In genomic region chr6:24872769-24873168, GRCh38 we compare ENCODE assay signal across 17 cellular contexts.
A peak's percentile ranks its signal among the peaks of the same experiment; 100 is the strongest.
DNase-seq lines count a peak whose midpoint lies in the region; ATAC-seq, FAIRE-seq and TF ChIP-seq lines count a peak whose summit lies in the region.
"Had no signal": no experiment of that assay in that cellular context is flagged by ENCODE, and none has a peak within 500 bp of the region (broad histone marks: within the 10 kb centered on the region; RNA-seq: fewer than 3 reads in every experiment).

No MANE protein-coding gene starts in this region.

- H3K27me3 Mint-ChIP-seq in activated T-cell treated with anti-CD3 and anti-CD28 coated beads, Interleukin-2, amount 50 U/mL, for 24 hours = no peaks in the 10 kb centered on the region
- no peaks in the 10 kb centered on the region for H3K27me3 Mint-ChIP-seq in naive thymus-derived CD8-positive, alpha-beta T cell
- H3K27me3 Mint-ChIP-seq: activated CD4-positive, alpha-beta T cell treated with anti-CD3 and anti-CD28 coated beads, Interleukin-2, amount 10 ng/mL, durations not matched to agents 7 days and 5 days had no signal

- WGBS in GM12878 (ENCODE audit: insufficient coverage, insufficient replicate concordance, low lambda C conversion rate, missing lambda C conversion rate) = 95% methylated on average over 4 of the region's 4 CpGs

- in situ Hi-C loops in GM12878 (cut with MboI) (no loop called here), brain microvascular endothelial cell (cut with HindIII; ENCODE audit: low pct_ligation_motif_present, low sequenced_read_pairs) (no loop called here)

- RAD21 ChIA-PET in GM12878 (lab: Charles Lee; ENCODE audit: unreplicated experiment) = interaction anchor here (1.5 kb wide), 1 partner anchor 174 kb away, joined by 3 read pairs; no protein-coding TSS in a partner anchor

- no peak overlapping the region for H3K4me2 ChIP-seq in GM12878 (ENCODE audit: control insufficient read depth, insufficient read depth)
- H3K4me2 ChIP-seq: KMS-11 had no signal

- H3K4me1 ChIP-seq in HUES48 (ENCODE audit: control insufficient read depth, insufficient read depth, low read length) (peaks cover 25% of the 10 kb centered on the region), GM12878 (ENCODE audit: control insufficient read depth, insufficient read depth, low read length) (no peaks in the 10 kb centered on the region)
- H3K4me1 ChIP-seq: ascending aorta, right lobe of liver had no signal

- peaks cover 88% of the 10 kb centered on the region for H3K36me3 Mint-ChIP-seq in activated T-cell treated with anti-CD3 and anti-CD28 coated beads, Interleukin-2, amount 50 U/mL, for 24 hours (ENCODE audit: low read depth)
- H3K36me3 Mint-ChIP-seq in naive thymus-derived CD8-positive, alpha-beta T cell = peaks cover 15 to 96% (median 70%) of the 10 kb centered on the region in 3 donors

- no TSS peak for BruUV-seq in GM12878 (replicated peaks; lab: Mats Ljungman, UMichigan)

- FAIRE-seq in GM12878 (lab: Jason Lieb, UNC) = peak; percentile 49

- peaks cover 10% of the 10 kb centered on the region for H3K9me3 Mint-ChIP-seq in activated T-cell treated with anti-CD3 and anti-CD28 coated beads, Interleukin-2, amount 50 U/mL, for 24 hours
- peaks cover 0 to 11% (median 3%) of the 10 kb centered on the region in 9 donors for H3K9me3 Mint-ChIP-seq in naive thymus-derived CD8-positive, alpha-beta T cell

- H3K27ac ChIP-seq in HUES48 (ENCODE audit: low read depth, low read length) = peak overlapping the region; percentile 46
- no peak overlapping the region for H3K27ac ChIP-seq in GM12878 (ENCODE audit: control insufficient read depth, insufficient read depth)
- no peak overlapping the region for H3K27ac ChIP-seq in brain microvascular endothelial cell
- H3K27ac ChIP-seq: ascending aorta, KMS-11, right lobe of liver had no signal

- TF ChIP-seq EP300 in GM12878 (IDR thresholded peaks at IDR 0.05; ENCODE audit: borderline replicate concordance in 1 of 2, control insufficient read depth in 1 of 2, low read depth in 2 of 2, low read length in 2 of 2) = no peak

- peaks cover 74% of the 10 kb centered on the region for H3K4me1 Mint-ChIP-seq in activated T-cell treated with anti-CD3 and anti-CD28 coated beads, Interleukin-2, amount 50 U/mL, for 24 hours (ENCODE audit: low read depth)
- peaks cover 23 to 84% (median 67%) of the 10 kb centered on the region in 4 donors for H3K4me1 Mint-ChIP-seq in naive thymus-derived CD8-positive, alpha-beta T cell

- H3K27me3 ChIP-seq in HUES48 (ENCODE audit: control insufficient read depth, insufficient read depth, low read length) = no peaks in the 10 kb centered on the region
- H3K27me3 ChIP-seq in GM12878 (replicated peaks in 1 of 2; ENCODE audit: control insufficient read depth in 2 of 2, insufficient read depth in 2 of 2, low read length in 1 of 2) = no peaks in the 10 kb centered on the region
- H3K27me3 ChIP-seq in brain microvascular endothelial cell (replicated peaks) = no peaks in the 10 kb centered on the region
- H3K27me3 ChIP-seq: ascending aorta, right lobe of liver had no signal

- H3K36me3 ChIP-seq in HUES48 (ENCODE audit: control insufficient read depth, insufficient read depth, low read length) (peaks cover 9% of the 10 kb centered on the region; the same call in 1 of the 2 replicates), GM12878 (ENCODE audit: control insufficient read depth in 2 of 2, insufficient read depth in 2 of 2, low read length in 1 of 2) (peaks cover 4 to 22% of the 10 kb centered on the region in 2 experiments), brain microvascular endothelial cell (replicated peaks) (no peaks in the 10 kb centered on the region)
- H3K36me3 ChIP-seq: ascending aorta had no signal

- no peak for TF ChIP-seq POLR2A in GM12878 (IDR thresholded peaks at IDR 0.05; ENCODE audit: low read depth, low read length)

- peak overlapping the region; percentile 86 for H3K27ac Mint-ChIP-seq in activated T-cell treated with anti-CD3 and anti-CD28 coated beads, Interleukin-2, amount 50 U/mL, for 24 hours
- H3K27ac Mint-ChIP-seq in naive thymus-derived CD8-positive, alpha-beta T cell = peak overlapping the region; percentile 32 to 96 (median 76)
- H3K27ac Mint-ChIP-seq: activated CD4-positive, alpha-beta T cell treated with anti-CD3 and anti-CD28 coated beads, Interleukin-2, amount 10 ng/mL, durations not matched to agents 7 days and 5 days had no signal

- POLR2A ChIA-PET in GM12878 (lab: Charles Lee) = no interaction called here
- POLR2A ChIA-PET in naive thymus-derived CD8-positive, alpha-beta T cell (lab: Charles Lee) = interaction anchor here (0.6 to 1.8 kb wide), 7 partner anchors 10 to 55 kb away, joined by 3 to 4 read pairs (median 4); no protein-coding TSS in a partner anchor

- no peak for ATAC-seq in GM12878
- ATAC-seq in naive thymus-derived CD8-positive, alpha-beta T cell = no peak
- ATAC-seq: right lobe of liver had no signal

- no peak for DNase-seq in activated T-cell treated with anti-CD3 and anti-CD28 coated beads, Interleukin-2, amount 50 U/mL, for 24 hours
- DNase-seq in activated T-cell treated with anti-CD3 and anti-CD28 coated beads, Interleukin-2, amount 50 U/mL, for 48 hours = no peak
- DNase-seq in GM12878 (ENCODE audit: low read depth, low spot score) (no peak), SW 1271 (lab: John Stamatoyannopoulos, UW) (no peak), NCI-H1436 (lab: John Stamatoyannopoulos, UW) (no peak), brain microvascular endothelial cell (no peak)
- no peak for DNase-seq in naive thymus-derived CD8-positive, alpha-beta T cell
- DNase-seq: activated CD4-positive, alpha-beta T cell treated with anti-CD3 and anti-CD28 coated beads, Interleukin-2, amount 10 ng/mL, durations not matched to agents 7 days and 5 days; activated CD8-positive, alpha-beta memory T cell treated with anti-CD3 and anti-CD28 coated beads, Interleukin-2, amount 50 U/mL, for 48 hours; AML-193; DND-41; foreskin melanocyte; right lobe of liver had no signal

- H4K20me1 ChIP-seq in GM12878 (ENCODE audit: control insufficient read depth, insufficient read depth) = no peaks in the 10 kb centered on the region; the same call in 1 of the 2 replicates

- no peak overlapping the region for H3K4me3 Mint-ChIP-seq in activated T-cell treated with anti-CD3 and anti-CD28 coated beads, Interleukin-2, amount 50 U/mL, for 24 hours
- H3K4me3 Mint-ChIP-seq in naive thymus-derived CD8-positive, alpha-beta T cell = no peak overlapping the region
- H3K4me3 Mint-ChIP-seq: activated CD4-positive, alpha-beta T cell treated with anti-CD3 and anti-CD28 coated beads, Interleukin-2, amount 10 ng/mL, durations not matched to agents 7 days and 5 days had no signal

- TF ChIP-seq RAD21 in GM12878 (IDR thresholded peaks at IDR 0.05; ENCODE audit: insufficient read depth, low read depth, low read length) = no peak

- H2AFZ ChIP-seq in GM12878 (ENCODE audit: control insufficient read depth, low read depth, low read length) = no peak overlapping the region

- H3K79me2 ChIP-seq in GM12878 (ENCODE audit: control insufficient read depth, insufficient read depth, low read length) = no peaks in the 10 kb centered on the region

- intact Hi-C loops in GM12878 (cut with micrococcal nuclease; ENCODE audit: unreplicated experiment) = no loop called here

- CTCF ChIA-PET in GM12878 (lab: Yijun Ruan, JAX) = interaction anchor here (0.9 to 1.3 kb wide), 3 partner anchors 15 to 119 kb away, joined by 3 to 5 read pairs (median 5); no protein-coding TSS in a partner anchor

- H3K9ac ChIP-seq in HUES48 (ENCODE audit: low read depth, low read length) (no peak overlapping the region), GM12878 (ENCODE audit: control insufficient read depth, insufficient read depth, low read length) (no peak overlapping the region)
- H3K9ac ChIP-seq: KMS-11 had no signal

- SMC1A ChIA-PET in GM12878 (lab: Charles Lee; ENCODE audit: uncharacterized antibody, unreplicated experiment) = interaction anchor here (1.0 to 2.1 kb wide), 5 partner anchors 13 to 145 kb away, joined by 3 to 5 read pairs (median 4); no protein-coding TSS in a partner anchor

- H3K4me3 ChIP-seq in HUES48 (ENCODE audit: low read depth, low read length) = no peak overlapping the region
- H3K4me3 ChIP-seq in GM12878 = no peak overlapping the region
- no peak overlapping the region for H3K4me3 ChIP-seq in brain microvascular endothelial cell (ENCODE audit: low read depth, low read length)
- H3K4me3 ChIP-seq: ascending aorta, lung, right lobe of liver had no signal

- TF ChIP-seq CTCF in GM12878 (IDR thresholded peaks at IDR 0.05 in 2 of 3, conservative IDR thresholded peaks at IDR 0.05 in 1 of 3; ENCODE audit: control insufficient read depth in 2 of 3, extremely low read depth in 1 of 3, insufficient read depth in 1 of 3, low read depth in 3 of 3, low read length in 3 of 3) (no peak), brain microvascular endothelial cell (IDR thresholded peaks at IDR 0.05; ENCODE audit: low read depth, low read length, missing control alignments) (no peak)

- H3K9me3 ChIP-seq in HUES48 (ENCODE audit: control insufficient read depth, insufficient read depth, low read length) (no peaks in the 10 kb centered on the region), GM12878 (replicated peaks; ENCODE audit: control insufficient read depth, insufficient read depth, low read length) (peaks cover 6% of the 10 kb centered on the region; the same call in 2 of the 3 replicates)
- H3K9me3 ChIP-seq: right lobe of liver had no signal

TF ChIP-seq in GM12878, 131 proteins besides CTCF, POLR2A, EP300 and RAD21 (continues in another document):
- TF ChIP-seq SMARCA5 (IDR thresholded peaks at IDR 0.05) = no peak
- TF ChIP-seq ETV6 (conservative IDR thresholded peaks at IDR 0.05 in 1 of 2, IDR thresholded peaks at IDR 0.05 in 1 of 2; ENCODE audit: borderline replicate concordance in 1 of 2, low read depth in 1 of 2) = no peak
- TF ChIP-seq SUPT20H (IDR thresholded peaks at IDR 0.05; ENCODE audit: borderline replicate concordance, control insufficient read depth, low read depth, low read length) = no peak
- no peak for TF ChIP-seq FOXK2 (IDR thresholded peaks at IDR 0.05)
